In the genomic region with DNA sequence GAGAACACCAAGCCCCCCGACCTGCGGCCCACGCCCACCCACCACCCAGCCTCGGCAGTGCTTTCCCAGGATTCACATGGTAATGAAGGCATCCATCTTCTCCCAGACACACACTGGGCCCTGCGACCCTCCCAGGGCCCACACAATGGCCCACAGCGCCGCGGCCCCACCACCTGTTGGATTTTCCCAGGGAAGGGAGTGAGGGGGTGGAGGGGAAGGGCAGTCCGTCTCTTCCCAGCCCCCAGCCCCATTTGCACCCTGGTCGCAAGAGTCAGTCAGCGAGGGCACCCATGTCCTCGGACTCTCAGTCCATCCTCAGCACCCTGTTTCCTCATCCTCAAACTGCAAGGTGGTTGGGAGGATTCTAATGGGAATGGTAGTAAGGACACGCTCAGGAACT, we compare ENCODE assay signal across 1 cellular context.
TF ChIP-seq lines count a peak whose summit lies in the region.

No MANE protein-coding gene starts in this region.

TF ChIP-seq in HepG2, 621 proteins besides CTCF, POLR2A, EP300 and RAD21:
- TF ChIP-seq PCBP1 (IDR thresholded peaks at IDR 0.05; ENCODE audit: borderline replicate concordance, low read depth, low read length) (0 out of 2 replicates have a peak, but pooled peaks have one; percentile 35), AGO2 (optimal IDR thresholded peaks at IDR 0.05; ENCODE audit: low read depth, low read length) (peak; percentile 29), AGO1 (IDR thresholded peaks at IDR 0.05; ENCODE audit: low read depth, low read length, poor library complexity, severe bottlenecking) (peak; percentile 41)
- TF ChIP-seq, protein P1, sequence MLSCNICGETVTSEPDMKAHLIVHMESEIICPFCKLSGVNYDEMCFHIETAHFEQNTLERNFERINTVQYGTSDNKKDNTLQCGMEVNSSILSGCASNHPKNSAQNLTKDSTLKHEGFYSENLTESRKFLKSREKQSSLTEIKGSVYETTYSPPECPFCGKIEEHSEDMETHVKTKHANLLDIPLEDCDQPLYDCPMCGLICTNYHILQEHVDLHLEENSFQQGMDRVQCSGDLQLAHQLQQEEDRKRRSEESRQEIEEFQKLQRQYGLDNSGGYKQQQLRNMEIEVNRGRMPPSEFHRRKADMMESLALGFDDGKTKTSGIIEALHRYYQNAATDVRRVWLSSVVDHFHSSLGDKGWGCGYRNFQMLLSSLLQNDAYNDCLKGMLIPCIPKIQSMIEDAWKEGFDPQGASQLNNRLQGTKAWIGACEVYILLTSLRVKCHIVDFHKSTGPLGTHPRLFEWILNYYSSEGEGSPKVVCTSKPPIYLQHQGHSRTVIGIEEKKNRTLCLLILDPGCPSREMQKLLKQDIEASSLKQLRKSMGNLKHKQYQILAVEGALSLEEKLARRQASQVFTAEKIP (CRISPR knock-in tag; IDR thresholded peaks at IDR 0.05; ENCODE audit: borderline replicate concordance): no peak
- TF ChIP-seq, protein P2, sequence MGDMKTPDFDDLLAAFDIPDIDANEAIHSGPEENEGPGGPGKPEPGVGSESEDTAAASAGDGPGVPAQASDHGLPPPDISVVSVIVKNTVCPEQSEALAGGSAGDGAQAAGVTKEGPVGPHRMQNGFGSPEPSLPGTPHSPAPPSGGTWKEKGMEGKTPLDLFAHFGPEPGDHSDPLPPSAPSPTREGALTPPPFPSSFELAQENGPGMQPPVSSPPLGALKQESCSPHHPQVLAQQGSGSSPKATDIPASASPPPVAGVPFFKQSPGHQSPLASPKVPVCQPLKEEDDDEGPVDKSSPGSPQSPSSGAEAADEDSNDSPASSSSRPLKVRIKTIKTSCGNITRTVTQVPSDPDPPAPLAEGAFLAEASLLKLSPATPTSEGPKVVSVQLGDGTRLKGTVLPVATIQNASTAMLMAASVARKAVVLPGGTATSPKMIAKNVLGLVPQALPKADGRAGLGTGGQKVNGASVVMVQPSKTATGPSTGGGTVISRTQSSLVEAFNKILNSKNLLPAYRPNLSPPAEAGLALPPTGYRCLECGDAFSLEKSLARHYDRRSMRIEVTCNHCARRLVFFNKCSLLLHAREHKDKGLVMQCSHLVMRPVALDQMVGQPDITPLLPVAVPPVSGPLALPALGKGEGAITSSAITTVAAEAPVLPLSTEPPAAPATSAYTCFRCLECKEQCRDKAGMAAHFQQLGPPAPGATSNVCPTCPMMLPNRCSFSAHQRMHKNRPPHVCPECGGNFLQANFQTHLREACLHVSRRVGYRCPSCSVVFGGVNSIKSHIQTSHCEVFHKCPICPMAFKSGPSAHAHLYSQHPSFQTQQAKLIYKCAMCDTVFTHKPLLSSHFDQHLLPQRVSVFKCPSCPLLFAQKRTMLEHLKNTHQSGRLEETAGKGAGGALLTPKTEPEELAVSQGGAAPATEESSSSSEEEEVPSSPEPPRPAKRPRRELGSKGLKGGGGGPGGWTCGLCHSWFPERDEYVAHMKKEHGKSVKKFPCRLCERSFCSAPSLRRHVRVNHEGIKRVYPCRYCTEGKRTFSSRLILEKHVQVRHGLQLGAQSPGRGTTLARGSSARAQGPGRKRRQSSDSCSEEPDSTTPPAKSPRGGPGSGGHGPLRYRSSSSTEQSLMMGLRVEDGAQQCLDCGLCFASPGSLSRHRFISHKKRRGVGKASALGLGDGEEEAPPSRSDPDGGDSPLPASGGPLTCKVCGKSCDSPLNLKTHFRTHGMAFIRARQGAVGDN (CRISPR knock-in tag; IDR thresholded peaks at IDR 0.05): peak; percentile 15; the same call in 1 of the 2 replicates
TF ChIP-seq in HepG2: peak in this region for 4.
